ENCODE assay signal across 16 cellular contexts in the genomic region with DNA sequence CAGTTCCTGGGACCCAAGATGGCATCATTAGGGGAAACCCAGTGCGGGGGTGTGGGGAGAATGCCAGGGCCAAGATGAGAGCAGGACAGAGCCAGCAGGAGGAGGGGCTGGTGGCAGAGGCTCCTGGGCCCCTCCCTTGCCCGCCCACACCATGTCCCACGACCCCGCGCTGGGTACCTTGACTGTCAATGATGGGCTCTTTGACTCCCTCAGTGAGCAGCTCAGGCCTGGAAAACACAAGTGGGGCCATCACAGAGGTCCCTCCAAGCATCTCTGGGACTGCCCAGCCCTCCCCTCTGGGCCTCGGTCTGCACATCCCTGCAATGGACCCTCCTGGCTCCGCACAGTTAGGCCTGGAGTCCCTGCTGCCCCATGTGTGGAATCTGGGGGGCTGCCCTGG.
DNase-seq lines count a peak whose midpoint lies in the region; ATAC-seq and TF ChIP-seq lines count a peak whose summit lies in the region.
"Had no signal": no experiment of that assay in that cellular context is flagged by ENCODE, and none has a peak within 500 bp of the region (broad histone marks: within the 10 kb centered on the region; RNA-seq: fewer than 3 reads in every experiment).

No MANE protein-coding gene starts in this region.

- no peak overlapping the region for H3K4me3 Mint-ChIP-seq in activated naive CD8-positive, alpha-beta T cell treated with anti-CD3 and anti-CD28 coated beads, Interleukin-2, amount 50 U/mL, for 24 hours
- H3K4me3 Mint-ChIP-seq in activated naive CD8-positive, alpha-beta T cell treated with anti-CD3 and anti-CD28 coated beads for 36 hours: no peak overlapping the region
- H3K4me3 Mint-ChIP-seq in memory B cell: no peak overlapping the region
- H3K4me3 Mint-ChIP-seq: CD14-positive monocyte had no signal

- peak; percentile 46 for ATAC-seq in activated naive CD8-positive, alpha-beta T cell treated with anti-CD3 and anti-CD28 coated beads, Interleukin-2, amount 50 U/mL, for 24 hours
- ATAC-seq in Panc1: peak; percentile 29; the same call in 1 of the 2 replicates
- ATAC-seq in memory B cell (ENCODE audit: low read depth): no peak
- no peak for ATAC-seq in upper lobe of right lung
- no peak for ATAC-seq in left lung

- H3K9me3 Mint-ChIP-seq in activated naive CD8-positive, alpha-beta T cell treated with anti-CD3 and anti-CD28 coated beads, Interleukin-2, amount 50 U/mL, for 24 hours: no peaks in the 10 kb centered on the region
- no peaks in the 10 kb centered on the region for H3K9me3 Mint-ChIP-seq in activated naive CD8-positive, alpha-beta T cell treated with anti-CD3 and anti-CD28 coated beads for 36 hours
- no peaks in the 10 kb centered on the region for H3K9me3 Mint-ChIP-seq in memory B cell

- H3K27me3 Mint-ChIP-seq in activated naive CD8-positive, alpha-beta T cell treated with anti-CD3 and anti-CD28 coated beads, Interleukin-2, amount 50 U/mL, for 24 hours: no peaks in the 10 kb centered on the region
- no peaks in the 10 kb centered on the region for H3K27me3 Mint-ChIP-seq in activated naive CD8-positive, alpha-beta T cell treated with anti-CD3 and anti-CD28 coated beads for 36 hours
- no peaks in the 10 kb centered on the region for H3K27me3 Mint-ChIP-seq in memory B cell

- H3K27ac ChIP-seq in Panc1 (ENCODE audit: low read length) (no peak overlapping the region), upper lobe of right lung (no peak overlapping the region), left lung (no peak overlapping the region)
- H3K27ac ChIP-seq: KMS-11, PC-9 had no signal

- H3K4me1 ChIP-seq in Panc1 (ENCODE audit: control insufficient read depth, insufficient read depth, low read length) (no peaks in the 10 kb centered on the region), upper lobe of right lung (no peaks in the 10 kb centered on the region), left lung (peaks cover 0 to 7% of the 10 kb centered on the region in 2 donors)

- intact Hi-C loops in Panc1 (cut with micrococcal nuclease; ENCODE audit: unreplicated experiment): no loop called here
- intact Hi-C loops in upper lobe of right lung (cut with DNase I): no loop called here
- intact Hi-C loops in left lung (cut with DNase I): no loop called here

- no peaks in the 10 kb centered on the region for H3K27me3 ChIP-seq in Panc1 (ENCODE audit: control insufficient read depth, insufficient read depth, low read length)
- no peaks in the 10 kb centered on the region for H3K27me3 ChIP-seq in upper lobe of right lung
- no peaks in the 10 kb centered on the region for H3K27me3 ChIP-seq in left lung

- CTCF ChIA-PET in Panc1 (lab: Charles Lee): interaction anchor here (0.6 kb wide), 1 partner anchor 19 kb away, joined by 14 read pairs; no protein-coding TSS in a partner anchor

- no peak overlapping the region for H3K27ac Mint-ChIP-seq in activated naive CD8-positive, alpha-beta T cell treated with anti-CD3 and anti-CD28 coated beads, Interleukin-2, amount 50 U/mL, for 24 hours
- H3K27ac Mint-ChIP-seq in activated naive CD8-positive, alpha-beta T cell treated with anti-CD3 and anti-CD28 coated beads for 36 hours: no peak overlapping the region
- H3K27ac Mint-ChIP-seq in memory B cell: peak overlapping the region; percentile 25
- H3K27ac Mint-ChIP-seq: CD14-positive monocyte had no signal

- H3K36me3 ChIP-seq in Panc1 (ENCODE audit: control insufficient read depth, insufficient read depth, low read length) (peaks cover 3% of the 10 kb centered on the region; the same call in 1 of the 2 replicates), upper lobe of right lung (peaks cover 4% of the 10 kb centered on the region), left lung (peaks cover 0 to 11% of the 10 kb centered on the region in 2 donors)

- H3K36me3 Mint-ChIP-seq in activated naive CD8-positive, alpha-beta T cell treated with anti-CD3 and anti-CD28 coated beads, Interleukin-2, amount 50 U/mL, for 24 hours (ENCODE audit: low read depth): peaks cover 2% of the 10 kb centered on the region
- H3K36me3 Mint-ChIP-seq in activated naive CD8-positive, alpha-beta T cell treated with anti-CD3 and anti-CD28 coated beads for 36 hours: peaks cover 5% of the 10 kb centered on the region
- H3K36me3 Mint-ChIP-seq in memory B cell: no peaks in the 10 kb centered on the region

- H3K4me3 ChIP-seq in Panc1 (ENCODE audit: low read depth in 2 of 2, low read length in 2 of 2) (no peak overlapping the region), upper lobe of right lung (no peak overlapping the region), left lung (no peak overlapping the region)
- H3K4me3 ChIP-seq: PC-9 had no signal

- H3K4me1 Mint-ChIP-seq in activated naive CD8-positive, alpha-beta T cell treated with anti-CD3 and anti-CD28 coated beads, Interleukin-2, amount 50 U/mL, for 24 hours: peaks cover 2% of the 10 kb centered on the region
- no peaks in the 10 kb centered on the region for H3K4me1 Mint-ChIP-seq in activated naive CD8-positive, alpha-beta T cell treated with anti-CD3 and anti-CD28 coated beads for 36 hours
- peaks cover 6% of the 10 kb centered on the region for H3K4me1 Mint-ChIP-seq in memory B cell

- no peaks in the 10 kb centered on the region for H3K9me3 ChIP-seq in Panc1 (ENCODE audit: control insufficient read depth, insufficient read depth, low read depth, low read length)
- no peaks in the 10 kb centered on the region for H3K9me3 ChIP-seq in upper lobe of right lung
- H3K9me3 ChIP-seq in left lung: no peaks in the 10 kb centered on the region

- TF ChIP-seq CTCF in Panc1 (IDR thresholded peaks at IDR 0.05): no peak
- TF ChIP-seq CTCF in upper lobe of right lung (IDR thresholded peaks at IDR 0.05): no peak
- TF ChIP-seq CTCF in left lung (IDR thresholded peaks at IDR 0.05): no peak

- POLR2A ChIA-PET in Panc1 (lab: Charles Lee): no interaction called here

- in situ Hi-C loops in Panc1 (cut with HindIII; ENCODE audit: low pct_unique_long_range_greater_than_20kb, low sequenced_read_pairs): no loop called here

- DNase-seq in activated naive CD8-positive, alpha-beta T cell treated with anti-CD3 and anti-CD28 coated beads, Interleukin-2, amount 50 U/mL, for 24 hours: no peak
- DNase-seq in activated naive CD8-positive, alpha-beta T cell treated with anti-CD3 and anti-CD28 coated beads for 36 hours: no peak
- DNase-seq in Panc1 (ENCODE audit: low read depth, low spot score) (no peak), memory B cell (ENCODE audit: low spot score in 2 of 2) (no peak), upper lobe of right lung (peak; percentile 57), left lung (no peak), mesenteric fat pad (ENCODE audit: low spot score) (no peak)
- DNase-seq: AML-193, COR-L47, EL, NCI-H1436, NCI-H2081 treated with DMSO at 0.1 percent for 48 hours, NCI-H510A treated with DMSO at 0.1 percent for 48 hours, PC-9 had no signal

- no TSS peak for BruUV-seq in Panc1 (replicated peaks; lab: Mats Ljungman, UMichigan)

Comparison
In these comparisons a context has a peak if more than half of its experiments do, and no peak if none do; other contexts are left out.
1. ATAC-seq: peak in activated naive CD8-positive, alpha-beta T cell treated with anti-CD3 and anti-CD28 coated beads, Interleukin-2, amount 50 U/mL, for 24 hours (single experiment) and Panc1 (single experiment); none in memory B cell (single experiment), upper lobe of right lung (single experiment) and left lung (single experiment).